Comparison of ENCODE assay signal across 1 cellular context in genomic region chrX:19751068-19751467, GRCh38.
TF ChIP-seq lines count a peak whose summit lies in the region.

No MANE protein-coding gene starts in this region.

TF ChIP-seq in SK-N-SH, 30 proteins besides CTCF, POLR2A, EP300 and RAD21 (continued from another document):
- TF ChIP-seq REST (IDR thresholded peaks at IDR 0.05; ENCODE audit: low read depth, low read length) (peak; percentile 94), FOXJ3 (CRISPR knock-in tag; IDR thresholded peaks at IDR 0.05) (no peak)
